In the genomic region with DNA sequence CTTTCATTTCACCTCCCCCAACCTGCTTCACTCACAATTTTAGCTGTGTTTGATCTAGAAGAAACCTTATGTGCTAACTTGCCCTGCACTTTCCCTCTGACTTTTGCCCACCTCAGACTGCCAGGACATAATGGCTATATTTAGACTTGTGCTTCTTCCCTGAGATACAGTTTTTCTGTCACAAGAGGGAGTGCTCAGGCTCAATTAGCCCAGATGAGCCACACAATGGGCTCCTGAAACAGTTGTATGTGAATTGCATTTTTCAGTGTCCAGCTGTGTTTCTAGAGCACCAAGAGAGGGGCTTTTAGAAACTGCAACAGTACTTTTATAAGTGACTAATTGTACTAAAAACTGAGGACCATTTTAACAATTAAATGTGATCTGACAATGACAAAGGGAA, we compare ENCODE assay signal across 1 cellular context.
TF ChIP-seq lines count a peak whose summit lies in the region.

No MANE protein-coding gene starts in this region.

TF ChIP-seq in GM23338, 12 proteins besides CTCF, POLR2A, EP300 and RAD21 (continued from another document):
- TF ChIP-seq, protein P1, sequence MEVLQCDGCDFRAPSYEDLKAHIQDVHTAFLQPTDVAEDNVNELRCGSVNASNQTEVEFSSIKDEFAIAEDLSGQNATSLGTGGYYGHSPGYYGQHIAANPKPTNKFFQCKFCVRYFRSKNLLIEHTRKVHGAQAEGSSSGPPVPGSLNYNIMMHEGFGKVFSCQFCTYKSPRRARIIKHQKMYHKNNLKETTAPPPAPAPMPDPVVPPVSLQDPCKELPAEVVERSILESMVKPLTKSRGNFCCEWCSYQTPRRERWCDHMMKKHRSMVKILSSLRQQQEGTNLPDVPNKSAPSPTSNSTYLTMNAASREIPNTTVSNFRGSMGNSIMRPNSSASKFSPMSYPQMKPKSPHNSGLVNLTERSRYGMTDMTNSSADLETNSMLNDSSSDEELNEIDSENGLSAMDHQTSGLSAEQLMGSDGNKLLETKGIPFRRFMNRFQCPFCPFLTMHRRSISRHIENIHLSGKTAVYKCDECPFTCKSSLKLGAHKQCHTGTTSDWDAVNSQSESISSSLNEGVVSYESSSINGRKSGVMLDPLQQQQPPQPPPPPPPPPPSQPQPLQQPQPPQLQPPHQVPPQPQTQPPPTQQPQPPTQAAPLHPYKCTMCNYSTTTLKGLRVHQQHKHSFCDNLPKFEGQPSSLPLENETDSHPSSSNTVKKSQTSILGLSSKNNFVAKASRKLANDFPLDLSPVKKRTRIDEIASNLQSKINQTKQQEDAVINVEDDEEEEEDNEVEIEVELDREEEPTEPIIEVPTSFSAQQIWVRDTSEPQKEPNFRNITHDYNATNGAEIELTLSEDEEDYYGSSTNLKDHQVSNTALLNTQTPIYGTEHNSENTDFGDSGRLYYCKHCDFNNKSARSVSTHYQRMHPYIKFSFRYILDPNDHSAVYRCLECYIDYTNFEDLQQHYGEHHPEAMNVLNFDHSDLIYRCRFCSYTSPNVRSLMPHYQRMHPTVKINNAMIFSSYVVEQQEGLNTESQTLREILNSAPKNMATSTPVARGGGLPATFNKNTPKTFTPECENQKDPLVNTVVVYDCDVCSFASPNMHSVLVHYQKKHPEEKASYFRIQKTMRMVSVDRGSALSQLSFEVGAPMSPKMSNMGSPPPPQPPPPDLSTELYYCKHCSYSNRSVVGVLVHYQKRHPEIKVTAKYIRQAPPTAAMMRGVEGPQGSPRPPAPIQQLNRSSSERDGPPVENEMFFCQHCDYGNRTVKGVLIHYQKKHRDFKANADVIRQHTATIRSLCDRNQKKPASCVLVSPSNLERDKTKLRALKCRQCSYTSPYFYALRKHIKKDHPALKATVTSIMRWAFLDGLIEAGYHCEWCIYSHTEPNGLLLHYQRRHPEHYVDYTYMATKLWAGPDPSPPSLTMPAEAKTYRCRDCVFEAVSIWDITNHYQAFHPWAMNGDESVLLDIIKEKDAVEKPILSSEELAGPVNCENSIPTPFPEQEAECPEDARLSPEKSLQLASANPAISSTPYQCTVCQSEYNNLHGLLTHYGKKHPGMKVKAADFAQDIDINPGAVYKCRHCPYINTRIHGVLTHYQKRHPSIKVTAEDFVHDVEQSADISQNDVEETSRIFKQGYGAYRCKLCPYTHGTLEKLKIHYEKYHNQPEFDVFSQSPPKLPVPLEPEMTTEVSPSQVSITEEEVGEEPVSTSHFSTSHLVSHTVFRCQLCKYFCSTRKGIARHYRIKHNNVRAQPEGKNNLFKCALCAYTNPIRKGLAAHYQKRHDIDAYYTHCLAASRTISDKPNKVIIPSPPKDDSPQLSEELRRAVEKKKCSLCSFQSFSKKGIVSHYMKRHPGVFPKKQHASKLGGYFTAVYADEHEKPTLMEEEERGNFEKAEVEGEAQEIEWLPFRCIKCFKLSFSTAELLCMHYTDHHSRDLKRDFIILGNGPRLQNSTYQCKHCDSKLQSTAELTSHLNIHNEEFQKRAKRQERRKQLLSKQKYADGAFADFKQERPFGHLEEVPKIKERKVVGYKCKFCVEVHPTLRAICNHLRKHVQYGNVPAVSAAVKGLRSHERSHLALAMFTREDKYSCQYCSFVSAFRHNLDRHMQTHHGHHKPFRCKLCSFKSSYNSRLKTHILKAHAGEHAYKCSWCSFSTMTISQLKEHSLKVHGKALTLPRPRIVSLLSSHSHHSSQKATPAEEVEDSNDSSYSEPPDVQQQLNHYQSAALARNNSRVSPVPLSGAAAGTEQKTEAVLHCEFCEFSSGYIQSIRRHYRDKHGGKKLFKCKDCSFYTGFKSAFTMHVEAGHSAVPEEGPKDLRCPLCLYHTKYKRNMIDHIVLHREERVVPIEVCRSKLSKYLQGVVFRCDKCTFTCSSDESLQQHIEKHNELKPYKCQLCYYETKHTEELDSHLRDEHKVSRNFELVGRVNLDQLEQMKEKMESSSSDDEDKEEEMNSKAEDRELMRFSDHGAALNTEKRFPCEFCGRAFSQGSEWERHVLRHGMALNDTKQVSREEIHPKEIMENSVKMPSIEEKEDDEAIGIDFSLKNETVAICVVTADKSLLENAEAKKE (CRISPR knock-in tag; IDR thresholded peaks at IDR 0.05) = no peak
- no peak for TF ChIP-seq STAT1 (IDR thresholded peaks at IDR 0.05; ENCODE audit: unreplicated experiment)
- no peak for TF ChIP-seq JUNB (IDR thresholded peaks at IDR 0.05; ENCODE audit: unreplicated experiment)
- no peak for TF ChIP-seq POLR2AphosphoS5 (IDR thresholded peaks at IDR 0.05; ENCODE audit: low read depth)
- TF ChIP-seq REST (IDR thresholded peaks at IDR 0.05; ENCODE audit: unreplicated experiment) = no peak
